In the genomic region with DNA sequence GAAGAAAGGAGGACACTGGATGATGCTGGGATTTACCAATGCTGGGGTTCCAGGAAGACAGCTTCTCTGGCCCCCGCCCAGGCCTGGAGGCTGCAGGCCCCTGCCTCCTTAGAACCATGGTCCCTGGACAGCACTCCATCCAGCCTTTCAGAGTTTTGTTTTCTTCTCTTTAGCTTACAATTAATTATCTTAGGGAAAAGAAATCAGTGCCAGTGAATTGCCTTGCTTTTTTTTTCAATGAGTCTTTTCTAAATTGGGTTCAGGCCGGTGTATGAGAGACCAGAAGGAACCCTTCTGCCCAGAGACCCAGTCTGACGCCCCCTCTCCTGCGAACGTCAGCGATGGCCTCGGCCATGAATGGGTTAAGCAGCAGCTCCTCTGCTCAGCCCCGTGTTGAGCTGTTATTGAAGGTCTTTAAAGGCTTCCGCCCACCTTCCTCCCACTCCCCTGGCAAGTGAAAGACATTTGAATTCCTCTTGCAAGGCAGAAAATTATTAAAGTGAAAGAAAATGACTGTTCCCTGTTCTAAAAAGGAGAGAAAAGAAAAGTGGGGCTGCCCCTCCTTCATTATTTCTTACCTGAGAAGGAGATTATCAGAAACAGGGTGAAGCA, we compare ENCODE assay signal across 2 cellular contexts.
TF ChIP-seq lines count a peak whose summit lies in the region.

No MANE protein-coding gene starts in this region.

TF ChIP-seq in HEK293, 187 proteins besides CTCF, POLR2A, EP300 and RAD21:
- TF ChIP-seq, protein P1, sequence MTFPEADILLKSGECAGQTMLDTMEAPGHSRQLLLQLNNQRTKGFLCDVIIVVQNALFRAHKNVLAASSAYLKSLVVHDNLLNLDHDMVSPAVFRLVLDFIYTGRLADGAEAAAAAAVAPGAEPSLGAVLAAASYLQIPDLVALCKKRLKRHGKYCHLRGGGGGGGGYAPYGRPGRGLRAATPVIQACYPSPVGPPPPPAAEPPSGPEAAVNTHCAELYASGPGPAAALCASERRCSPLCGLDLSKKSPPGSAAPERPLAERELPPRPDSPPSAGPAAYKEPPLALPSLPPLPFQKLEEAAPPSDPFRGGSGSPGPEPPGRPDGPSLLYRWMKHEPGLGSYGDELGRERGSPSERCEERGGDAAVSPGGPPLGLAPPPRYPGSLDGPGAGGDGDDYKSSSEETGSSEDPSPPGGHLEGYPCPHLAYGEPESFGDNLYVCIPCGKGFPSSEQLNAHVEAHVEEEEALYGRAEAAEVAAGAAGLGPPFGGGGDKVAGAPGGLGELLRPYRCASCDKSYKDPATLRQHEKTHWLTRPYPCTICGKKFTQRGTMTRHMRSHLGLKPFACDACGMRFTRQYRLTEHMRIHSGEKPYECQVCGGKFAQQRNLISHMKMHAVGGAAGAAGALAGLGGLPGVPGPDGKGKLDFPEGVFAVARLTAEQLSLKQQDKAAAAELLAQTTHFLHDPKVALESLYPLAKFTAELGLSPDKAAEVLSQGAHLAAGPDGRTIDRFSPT (tag by site-specific recombination; IDR thresholded peaks at IDR 0.05): no peak
- TF ChIP-seq EGR2 (tag by site-specific recombination; IDR thresholded peaks at IDR 0.05; ENCODE audit: low read depth): peak; percentile 71; the same call in 1 of the 2 replicates
- peak; percentile 85 for TF ChIP-seq ZFHX2 (tag by site-specific recombination; conservative IDR thresholded peaks at IDR 0.05)

TF ChIP-seq in H1, 55 proteins besides CTCF, POLR2A, EP300 and RAD21 (continued from another document):
- TF ChIP-seq, protein P2, sequence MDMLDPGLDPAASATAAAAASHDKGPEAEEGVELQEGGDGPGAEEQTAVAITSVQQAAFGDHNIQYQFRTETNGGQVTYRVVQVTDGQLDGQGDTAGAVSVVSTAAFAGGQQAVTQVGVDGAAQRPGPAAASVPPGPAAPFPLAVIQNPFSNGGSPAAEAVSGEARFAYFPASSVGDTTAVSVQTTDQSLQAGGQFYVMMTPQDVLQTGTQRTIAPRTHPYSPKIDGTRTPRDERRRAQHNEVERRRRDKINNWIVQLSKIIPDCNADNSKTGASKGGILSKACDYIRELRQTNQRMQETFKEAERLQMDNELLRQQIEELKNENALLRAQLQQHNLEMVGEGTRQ (IDR thresholded peaks at IDR 0.05; ENCODE audit: low read length): no peak
- TF ChIP-seq CREB1 (IDR thresholded peaks at IDR 0.05) (no peak), EGR1 (IDR thresholded peaks at IDR 0.05; ENCODE audit: borderline replicate concordance, low read depth, low read length) (peak; percentile 83), KDM5A (IDR thresholded peaks at IDR 0.05; ENCODE audit: low read length) (no peak), NRF1 (IDR thresholded peaks at IDR 0.05; ENCODE audit: low read depth, low read length) (no peak), KDM1A (IDR thresholded peaks at IDR 0.05; ENCODE audit: borderline replicate concordance, low read length) (no peak), SIN3A (conservative IDR thresholded peaks at IDR 0.05 in 1 of 2, IDR thresholded peaks at IDR 0.05 in 1 of 2; ENCODE audit: low read depth in 1 of 2, low read length in 2 of 2) (no peak; a peak in 1 of 4 replicates), HDAC6 (IDR thresholded peaks at IDR 0.05; ENCODE audit: low read depth, low read length) (no peak)
- TF ChIP-seq, protein P3, sequence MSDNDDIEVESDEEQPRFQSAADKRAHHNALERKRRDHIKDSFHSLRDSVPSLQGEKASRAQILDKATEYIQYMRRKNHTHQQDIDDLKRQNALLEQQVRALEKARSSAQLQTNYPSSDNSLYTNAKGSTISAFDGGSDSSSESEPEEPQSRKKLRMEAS (IDR thresholded peaks at IDR 0.05): 0 out of 2 replicates have a peak, but pooled peaks have one; percentile 17
